Comparison of ENCODE assay signal across 35 cellular contexts in genomic region chr2:46355756-46356155, GRCh38.
"Had no signal": no experiment of that assay in that cellular context is flagged by ENCODE, and none has a peak within 500 bp of the region (broad histone marks: within the 10 kb centered on the region; RNA-seq: fewer than 3 reads in every experiment).

No MANE protein-coding gene starts in this region.

- H3K9me3 Mint-ChIP-seq: activated B cell treated with CpG ODN at 0.5 μM for 24 hours; activated naive CD8-positive, alpha-beta T cell treated with anti-CD3 and anti-CD28 coated beads for 36 hours; activated T-helper 17 cell treated with anti-CD3 and anti-CD28 coated beads, Interleukin-2, amount 50 U/mL, for 72 hours; central memory CD8-positive, alpha-beta T cell had no signal

- DNase-seq: activated B cell treated with CpG ODN at 0.5 μM for 24 hours; activated CD4-positive, alpha-beta memory T cell treated with anti-CD3 and anti-CD28 coated beads, Interleukin-2, amount 10 ng/mL, durations not matched to agents 7 days and 5 days; activated CD4-positive, alpha-beta T cell treated with anti-CD3 and anti-CD28 coated beads for 48 hours; activated CD4-positive, CD25-positive, alpha-beta regulatory T cell treated with anti-CD3 and anti-CD28 coated beads, Interleukin-2, amount 50 U/mL, for 72 hours; activated CD8-positive, alpha-beta memory T cell treated with anti-CD3 and anti-CD28 coated beads for 24 hours; activated CD8-positive, alpha-beta memory T cell treated with anti-CD3 and anti-CD28 coated beads, Interleukin-2, amount 10 ng/mL, durations not matched to agents 7 days and 5 days; activated CD8-positive, alpha-beta memory T cell treated with anti-CD3 and anti-CD28 coated beads, Interleukin-2, amount 50 U/mL, for 48 hours; activated effector memory CD4-positive, alpha-beta T cell treated with anti-CD3 and anti-CD28 coated beads, Interleukin-2, amount 50 U/mL, for 16 hours; activated naive CD4-positive, alpha-beta T cell; activated naive CD4-positive, alpha-beta T cell treated with anti-CD3 and anti-CD28 coated beads, Interleukin-2, amount 50 U/mL, for 16 hours; activated naive CD8-positive, alpha-beta T cell treated with anti-CD3 and anti-CD28 coated beads for 36 hours; activated T-cell treated with anti-CD3 and anti-CD28 coated beads, Interleukin-2, amount 50 U/mL, for 1 hour; activated T-cell treated with anti-CD3 and anti-CD28 coated beads, Interleukin-2, amount 50 U/mL, for 72 hours; amniotic stem cell; aorta; brain microvascular endothelial cell; NCI-H1105; NCI-H1436; NCI-H1694; NCI-H1930; NCI-H345; NCI-H524 treated with DMSO at 0.1 percent for 48 hours; NCI-H748 treated with DMSO at 0.1 percent for 48 hours; NK-92 treated with Interleukin-12 subunit alpha and Interleukin-12 subunit beta, amount 100 ng/mL, for 24 hours; PC-3; Peyer's patch; RPMI8226; SW 1271; T-helper 1 cell; T-helper 2 cell; T-helper 9 cell had no signal

- H3K27me3 Mint-ChIP-seq: activated CD4-positive, alpha-beta memory T cell treated with anti-CD3 and anti-CD28 coated beads, Interleukin-2, amount 10 ng/mL, durations not matched to agents 7 days and 5 days; activated CD8-positive, alpha-beta memory T cell treated with anti-CD3 and anti-CD28 coated beads, Interleukin-2, amount 10 ng/mL, durations not matched to agents 7 days and 5 days; activated naive CD8-positive, alpha-beta T cell treated with anti-CD3 and anti-CD28 coated beads for 36 hours; activated T-helper 17 cell treated with anti-CD3 and anti-CD28 coated beads, Interleukin-2, amount 50 U/mL, for 72 hours; central memory CD8-positive, alpha-beta T cell had no signal

- H3K27me3 ChIP-seq: brain microvascular endothelial cell, Peyer's patch had no signal

- H3K27ac Mint-ChIP-seq: activated B cell treated with CpG ODN at 0.5 μM for 24 hours; activated CD4-positive, alpha-beta memory T cell treated with anti-CD3 and anti-CD28 coated beads, Interleukin-2, amount 10 ng/mL, durations not matched to agents 7 days and 5 days; activated CD8-positive, alpha-beta memory T cell treated with anti-CD3 and anti-CD28 coated beads, Interleukin-2, amount 10 ng/mL, durations not matched to agents 7 days and 5 days; activated naive CD8-positive, alpha-beta T cell treated with anti-CD3 and anti-CD28 coated beads for 36 hours; activated T-cell treated with anti-CD3 and anti-CD28 coated beads, Interleukin-2, amount 50 U/mL, for 72 hours; activated T-helper 17 cell treated with anti-CD3 and anti-CD28 coated beads, Interleukin-2, amount 50 U/mL, for 72 hours had no signal

- H3K27ac ChIP-seq: brain microvascular endothelial cell, KMS-11, Peyer's patch, VCaP had no signal

- ATAC-seq: activated CD8-positive, alpha-beta memory T cell treated with anti-CD3 and anti-CD28 coated beads, Interleukin-2, amount 10 ng/mL, durations not matched to agents 7 days and 5 days; activated T-cell treated with anti-CD3 and anti-CD28 coated beads, Interleukin-2, amount 50 U/mL, for 72 hours; activated T-helper 17 cell treated with anti-CD3 and anti-CD28 coated beads, Interleukin-2, amount 50 U/mL, for 72 hours; PC-3 had no signal

- H3K4me3 ChIP-seq: Peyer's patch had no signal

- H3K4me3 Mint-ChIP-seq: activated B cell treated with CpG ODN at 0.5 μM for 24 hours; activated CD4-positive, alpha-beta memory T cell treated with anti-CD3 and anti-CD28 coated beads, Interleukin-2, amount 10 ng/mL, durations not matched to agents 7 days and 5 days; activated CD8-positive, alpha-beta memory T cell treated with anti-CD3 and anti-CD28 coated beads, Interleukin-2, amount 10 ng/mL, durations not matched to agents 7 days and 5 days; activated naive CD8-positive, alpha-beta T cell treated with anti-CD3 and anti-CD28 coated beads for 36 hours; activated T-cell treated with anti-CD3 and anti-CD28 coated beads, Interleukin-2, amount 50 U/mL, for 72 hours; activated T-helper 17 cell treated with anti-CD3 and anti-CD28 coated beads, Interleukin-2, amount 50 U/mL, for 72 hours; central memory CD8-positive, alpha-beta T cell had no signal

- H3K9me3 ChIP-seq: Peyer's patch had no signal
